In genomic region chrX:120450163-120450562, GRCh38 we compare ENCODE assay signal across 10 cellular contexts. TPM values are rescaled to one million over a fixed set of nuclear protein-coding genes. Genes with fewer than 3 reads are reported as not detected.
DNase-seq lines count a peak whose midpoint lies in the region; ATAC-seq and TF ChIP-seq lines count a peak whose summit lies in the region.
"Had no signal": no experiment of that assay in that cellular context is flagged by ENCODE, and none has a peak within 500 bp of the region (broad histone marks: within the 10 kb centered on the region; RNA-seq: fewer than 3 reads in every experiment).

No MANE protein-coding gene starts in this region.

- H2AFZ ChIP-seq in SK-N-SH (ENCODE audit: low read depth) = no peak overlapping the region

- no peak for TF ChIP-seq EP300 in SK-N-SH (IDR thresholded peaks at IDR 0.05; ENCODE audit: borderline replicate concordance in 1 of 2, low read depth in 1 of 2, low read length in 1 of 2)

- H3K9ac ChIP-seq in SK-N-SH (no peak overlapping the region), liver (ENCODE audit: low read depth in 1 of 2, low read length in 2 of 2) (no peak overlapping the region)

- H3K4me3 ChIP-seq in SK-N-SH (ENCODE audit: low read depth in 2 of 2, low read length in 1 of 2) = no peak overlapping the region
- no peak overlapping the region for H3K4me3 ChIP-seq in liver (ENCODE audit: low read depth in 1 of 3, low read length in 3 of 3)

- H3K27me3 Mint-ChIP-seq in HFFc6 (ENCODE audit: insufficient read depth) = no peaks in the 10 kb centered on the region

- CTCF ChIA-PET in SK-N-SH (lab: Yijun Ruan, JAX) = interaction anchor here (1.2 to 3.2 kb wide), 5 partner anchors 11 to 141 kb away, joined by 3 to 14 read pairs (median 5); partner anchors contain the start of gene LAMP2

- no peak overlapping the region for H3K27ac Mint-ChIP-seq in HFFc6

- H3K36me3 ChIP-seq in SK-N-SH (replicated peaks in 1 of 2; ENCODE audit: control insufficient read depth in 1 of 2, insufficient read depth in 2 of 2, low read length in 1 of 2) (peaks cover 8 to 42% of the 10 kb centered on the region in 2 experiments), liver (ENCODE audit: control insufficient read depth in 4 of 4, insufficient read depth in 3 of 4, low read depth in 1 of 4, low read length in 3 of 4) (peaks cover 0 to 12% (median 5%) of the 10 kb centered on the region in 4 donors)

- peaks cover 26% of the 10 kb centered on the region for H3F3A ChIP-seq in SK-N-SH (replicated peaks; ENCODE audit: insufficient read depth)

- H3K9me3 ChIP-seq in SK-N-SH (no peaks in the 10 kb centered on the region), liver (ENCODE audit: control insufficient read depth in 4 of 4, low read length in 3 of 4) (no peaks in the 10 kb centered on the region)

- H3K4me3 Mint-ChIP-seq in HFFc6 = no peak overlapping the region

- H3K9me2 ChIP-seq in SK-N-SH = no peaks in the 10 kb centered on the region

- peaks cover 8% of the 10 kb centered on the region for H3K79me2 ChIP-seq in SK-N-SH (ENCODE audit: insufficient read depth)

- TF ChIP-seq CTCF in HFFc6 (IDR thresholded peaks at IDR 0.05) = peak; percentile 42
- TF ChIP-seq CTCF in SK-N-SH (IDR thresholded peaks at IDR 0.05) = peak; percentile 59
- TF ChIP-seq CTCF in liver (IDR thresholded peaks at IDR 0.05; ENCODE audit: low read depth, low read length, missing input control) = no peak

- H3K27ac ChIP-seq in SK-N-SH (ENCODE audit: low read depth in 2 of 2, low read length in 1 of 2) (no peak overlapping the region), liver (ENCODE audit: low read depth in 1 of 2, low read length in 2 of 2) (no peak overlapping the region)

- peaks cover 14% of the 10 kb centered on the region; the same call in 1 of the 2 replicates for H3K36me3 Mint-ChIP-seq in HFFc6 (ENCODE audit: low read depth)

- no peaks in the 10 kb centered on the region for H3K9me3 Mint-ChIP-seq in HFFc6

- ATAC-seq in GM18867 (IDR thresholded peaks at IDR 0.05; ENCODE audit: unreplicated experiment) = no peak
- no peak for ATAC-seq in GM21619 (IDR thresholded peaks at IDR 0.05; ENCODE audit: unreplicated experiment)

- POLR2A ChIA-PET in SK-N-SH (lab: Yijun Ruan, JAX) = no interaction called here

- H3K4me1 Mint-ChIP-seq in HFFc6 (ENCODE audit: low read depth) = peaks cover 35% of the 10 kb centered on the region

- TF ChIP-seq RAD21 in SK-N-SH (IDR thresholded peaks at IDR 0.05; ENCODE audit: low read length) (peak; percentile 57), liver (IDR thresholded peaks at IDR 0.05) (peak; percentile 17 to 40)

- no peak overlapping the region for H3K4me2 ChIP-seq in SK-N-SH

- H3K4me1 ChIP-seq in SK-N-SH (ENCODE audit: control insufficient read depth in 1 of 2, insufficient read depth in 2 of 2, low read depth in 1 of 2, low read length in 1 of 2) (peaks cover 0 to 6% of the 10 kb centered on the region in 2 experiments; a peak in 3 of 4 replicates), liver (ENCODE audit: control insufficient read depth in 4 of 4, insufficient read depth in 4 of 4, low read length in 3 of 4) (no peaks in the 10 kb centered on the region)

- WGBS in SK-N-SH (ENCODE audit: low lambda C conversion rate) = 70% methylated on average over 3 of the region's 3 CpGs
- WGBS in liver = 77% methylated on average over 3 of the region's 3 CpGs

- intact Hi-C loops in posterior vena cava (cut with DNase I) = no loop called here

- peak; percentile 36 for DNase-seq in D341Med (ENCODE audit: low spot score)
- DNase-seq in HFFc6 = no peak
- peak; percentile 19 for DNase-seq in SK-N-SH
- DNase-seq in posterior vena cava (ENCODE audit: low spot score) = no peak
- DNase-seq in activated CD4-positive, alpha-beta T cell treated with anti-CD3 and anti-CD28 coated beads for 4 hours = no peak
- DNase-seq: activated naive CD4-positive, alpha-beta T cell treated with anti-CD3 and anti-CD28 coated beads, Interleukin-2, amount 50 U/mL, for 16 hours; NCI-H510A had no signal

- H3K27me3 ChIP-seq in SK-N-SH (ENCODE audit: insufficient read depth) (no peaks in the 10 kb centered on the region), liver (ENCODE audit: control insufficient read depth in 4 of 4, insufficient read depth in 4 of 4, low read length in 3 of 4) (no peaks in the 10 kb centered on the region)

- no peaks in the 10 kb centered on the region for H4K20me1 ChIP-seq in SK-N-SH (ENCODE audit: insufficient read depth)

TF ChIP-seq in SK-N-SH, 30 proteins besides CTCF, POLR2A, EP300 and RAD21:
- TF ChIP-seq USF1 (IDR thresholded peaks at IDR 0.05; ENCODE audit: borderline replicate concordance, low read depth) = no peak
- TF ChIP-seq FOXM1 (IDR thresholded peaks at IDR 0.05; ENCODE audit: low read depth) = no peak
- no peak for TF ChIP-seq TCF12 (IDR thresholded peaks at IDR 0.05)
- no peak for TF ChIP-seq IRF3 (IDR thresholded peaks at IDR 0.05; ENCODE audit: low read depth, low read length)
- no peak for TF ChIP-seq POLR2AphosphoS5 (IDR thresholded peaks at IDR 0.05; ENCODE audit: low read depth, low read length)
- TF ChIP-seq YY1 (IDR thresholded peaks at IDR 0.05; ENCODE audit: low read depth) = no peak
- TF ChIP-seq MXI1 (IDR thresholded peaks at IDR 0.05; ENCODE audit: low read depth, low read length) = no peak

TF ChIP-seq in liver, 16 proteins besides CTCF, POLR2A, EP300 and RAD21:
- no peak for TF ChIP-seq HNF4A (conservative IDR thresholded peaks at IDR 0.05)
- TF ChIP-seq RXRA (IDR thresholded peaks at IDR 0.05) = no peak
- no peak for TF ChIP-seq REST (IDR thresholded peaks at IDR 0.05)
- TF ChIP-seq NR2F2 (IDR thresholded peaks at IDR 0.05) = no peak

RNA-seq across cellular contexts. Expression of gene LAMP2, which starts 18.9 kb away (rescaled TPM):
- 100 to 1,000 TPM in 5 of 6 experiments, 10 to 100 TPM in 1; 95.6 to 124 (median 114) TPM for total RNA-seq in HFFc6 (2021; fragmentation: NEBNext Ultra II Directional; extraction: Animal tissue kit (Norgen Biotek cat#: 25700))
- polyA plus RNA-seq in SK-N-SH (2012; rRNA removed) (108 and 141 TPM in 2 replicates), liver (100 to 1,000 TPM; 128 to 140 TPM)
- 132 and 140 TPM in 2 replicates for polyA plus RNA-seq in SK-N-SH (2012; cell fraction: cytosol; rRNA removed)
- polyA plus RNA-seq in SK-N-SH (2012; cell fraction: nucleus; rRNA removed) = 43.3 and 103 TPM in 2 replicates
- total RNA-seq in liver (100 to 1,000 TPM in 1 of 2 donors, 10 to 100 TPM in 1; 80.0 to 111 TPM), posterior vena cava (100 to 1,000 TPM in 1 of 2 donors, 10 to 100 TPM in 1; 92.5 to 102 TPM)

Comparison
In these comparisons a context has a peak if more than half of its experiments do, and no peak if none do; other contexts are left out.
1. DNase-seq: peak in D341Med (single experiment) and SK-N-SH (single experiment); none in HFFc6 (single experiment), posterior vena cava (single experiment) and activated CD4-positive, alpha-beta T cell treated with anti-CD3 and anti-CD28 coated beads for 4 hours (0 of 2).